ENCODE assay signal across 9 cellular contexts in genomic region chr6:89834884-89835792, GRCh38. TPM values are rescaled to one million over a fixed set of nuclear protein-coding genes. Genes with fewer than 3 reads are reported as not detected.
DNase-seq lines count a peak whose midpoint lies in the region; ATAC-seq, FAIRE-seq and TF ChIP-seq lines count a peak whose summit lies in the region.
"Had no signal": no experiment of that assay in that cellular context is flagged by ENCODE, and none has a peak within 500 bp of the region (broad histone marks: within the 10 kb centered on the region; RNA-seq: fewer than 3 reads in every experiment).

No MANE protein-coding gene starts in this region.

- H3K27me3 Mint-ChIP-seq in activated naive CD8-positive, alpha-beta T cell, result no peaks in the 10 kb centered on the region

- peak overlapping the region; percentile 56 for H3K4me3 Mint-ChIP-seq in activated naive CD8-positive, alpha-beta T cell

- H3K27ac Mint-ChIP-seq in activated naive CD8-positive, alpha-beta T cell, result peak overlapping the region; percentile 90

- H3K4me1 Mint-ChIP-seq in activated naive CD8-positive, alpha-beta T cell (ENCODE audit: low read depth), result peaks cover 57% of the 10 kb centered on the region

- no peak for TF ChIP-seq POLR2A in erythroblast (IDR thresholded peaks at IDR 0.05; ENCODE audit: low read length)

- no peaks in the 10 kb centered on the region for H3K9me3 Mint-ChIP-seq in activated naive CD8-positive, alpha-beta T cell (ENCODE audit: low read depth)

- H3K36me3 Mint-ChIP-seq in activated naive CD8-positive, alpha-beta T cell, result peaks cover 18% of the 10 kb centered on the region

- DNase-seq in EH (ENCODE audit: low read depth) (peak; percentile 56), GM20000 (ENCODE audit: low spot score) (peak; percentile 41), frontal cortex (ENCODE audit: low spot score in 2 of 2) (no peak), erythroblast (lab: John Stamatoyannopoulos, UW) (no peak), NOMO-1 treated with DMSO at 0.1 percent for 48 hours (lab: John Stamatoyannopoulos, UW; ENCODE audit: unreplicated experiment) (no peak), epidermal melanocyte (ENCODE audit: insufficient read length, low spot score) (no peak)

- no peak for TF ChIP-seq CTCF in GM20000 (IDR thresholded peaks at IDR 0.05; ENCODE audit: extremely low read depth, missing control alignments)

- peak; percentile 94 for ATAC-seq in HG03439 (IDR thresholded peaks at IDR 0.05; ENCODE audit: unreplicated experiment)

- FAIRE-seq in frontal cortex (lab: Jason Lieb, UNC), result no peak

RNA-seq across cellular contexts. Expression of gene CASP8AP2, which starts 5.5 kb away (rescaled TPM):
- 46.1 TPM for total RNA-seq in frontal cortex

RNA-seq across cellular contexts. Expression of gene MDN1, which starts 15.5 kb away (rescaled TPM):
- 23.6 TPM for total RNA-seq in frontal cortex

RNA-seq across cellular contexts. Expression of gene GJA10, which starts 59.1 kb away (rescaled TPM):
- total RNA-seq in frontal cortex, result not detected
- total RNA-seq: myocyte had no signal

Comparison
In these comparisons a context has a peak if more than half of its experiments do, and no peak if none do; other contexts are left out.
1. DNase-seq: peak in EH (single experiment) and GM20000 (single experiment); none in frontal cortex (0 of 2), erythroblast (0 of 2), NOMO-1 treated with DMSO at 0.1 percent for 48 hours (single experiment) and epidermal melanocyte (single experiment).